28 cellular contexts compared by ENCODE assay signal in the genomic region with DNA sequence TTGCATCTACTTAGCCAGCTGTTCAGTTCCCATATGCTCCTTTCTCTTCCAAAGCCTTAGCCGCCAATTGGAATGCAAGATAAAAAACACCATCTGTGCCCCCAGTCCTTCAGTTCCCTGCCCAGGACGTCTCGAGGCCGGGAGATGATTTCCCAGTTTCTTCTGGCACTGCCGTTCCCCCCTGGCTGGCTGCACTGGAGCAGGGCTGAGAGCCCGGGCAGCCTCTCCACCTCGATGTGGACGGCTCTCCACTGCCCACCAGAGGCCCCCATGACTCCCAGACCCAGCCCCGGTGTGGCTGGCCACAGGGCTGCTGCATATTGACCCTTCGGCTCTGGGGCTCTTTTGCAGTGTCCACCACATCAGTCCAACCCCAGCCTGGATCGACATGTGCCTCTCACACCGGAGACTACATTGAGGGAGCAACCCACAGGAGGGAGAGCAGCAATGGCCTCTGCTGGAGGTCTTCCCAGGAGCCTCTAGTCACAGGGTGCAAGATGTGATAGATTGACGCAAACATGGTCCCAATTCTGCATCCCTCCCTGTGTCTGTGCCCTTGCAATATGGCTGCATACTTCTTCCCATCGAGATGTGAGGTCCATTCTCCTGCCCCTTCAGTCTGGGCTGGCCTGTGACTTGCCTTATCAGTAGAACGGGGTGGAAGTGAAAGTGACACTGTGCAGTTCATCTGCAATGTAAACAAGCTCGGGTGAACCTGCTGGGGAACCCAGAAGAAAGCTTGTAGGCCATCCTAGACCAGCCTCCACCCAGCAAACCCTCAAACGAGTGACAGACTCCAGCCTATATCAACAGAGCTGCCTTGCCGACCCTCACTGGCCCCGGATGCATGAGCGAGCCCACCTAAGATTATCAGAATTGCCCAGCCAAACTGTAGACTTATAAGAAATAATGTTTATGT. TPM values are rescaled to one million over a fixed set of nuclear protein-coding genes. Genes with fewer than 3 reads are reported as not detected.
DNase-seq lines count a peak whose midpoint lies in the region; FAIRE-seq and TF ChIP-seq lines count a peak whose summit lies in the region.
"Had no signal": no experiment of that assay in that cellular context is flagged by ENCODE, and none has a peak within 500 bp of the region (broad histone marks: within the 10 kb centered on the region; RNA-seq: fewer than 3 reads in every experiment).

No MANE protein-coding gene starts in this region.

- H3K36me3 Mint-ChIP-seq in CD8-positive, alpha-beta memory T cell = no peaks in the 10 kb centered on the region
- H3K36me3 Mint-ChIP-seq: CD4-positive, alpha-beta memory T cell; mesothelial cell of epicardium had no signal

- no peak for TF ChIP-seq POLR2A in esophagus muscularis mucosa (IDR thresholded peaks at IDR 0.05; ENCODE audit: low read depth)

- H3K4me1 ChIP-seq in esophagus muscularis mucosa (peaks cover 0 to 9% (median 3%) of the 10 kb centered on the region in 4 donors), small intestine (ENCODE audit: control insufficient read depth in 2 of 2, insufficient read depth in 1 of 2, low read depth in 1 of 2, low read length in 1 of 2) (no peaks in the 10 kb centered on the region)
- H3K4me1 ChIP-seq in CD8-positive, alpha-beta memory T cell (ENCODE audit: insufficient read depth, low read length) = no peaks in the 10 kb centered on the region
- H3K4me1 ChIP-seq: prostate gland, tibial artery had no signal

- CTCF ChIA-PET in CD8-positive, alpha-beta memory T cell (lab: Charles Lee) = no interaction called here

- H3K9me3 ChIP-seq in esophagus muscularis mucosa = no peaks in the 10 kb centered on the region
- no peaks in the 10 kb centered on the region for H3K9me3 ChIP-seq in small intestine (ENCODE audit: control insufficient read depth, low read depth)
- H3K9me3 ChIP-seq in CD8-positive, alpha-beta memory T cell (ENCODE audit: low read length) = no peaks in the 10 kb centered on the region
- H3K9me3 ChIP-seq: prostate gland, tibial artery had no signal

- H3K36me3 ChIP-seq in esophagus muscularis mucosa (no peaks in the 10 kb centered on the region), small intestine (ENCODE audit: control insufficient read depth in 2 of 2, insufficient read depth in 2 of 2, low read length in 2 of 2) (no peaks in the 10 kb centered on the region)
- H3K36me3 ChIP-seq in CD8-positive, alpha-beta memory T cell (ENCODE audit: insufficient read depth, low read length) = no peaks in the 10 kb centered on the region
- H3K36me3 ChIP-seq: prostate gland, tibial artery had no signal

- no peaks in the 10 kb centered on the region for H3K4me1 Mint-ChIP-seq in CD8-positive, alpha-beta memory T cell
- H3K4me1 Mint-ChIP-seq: CD4-positive, alpha-beta memory T cell; central memory CD8-positive, alpha-beta T cell; mesothelial cell of epicardium had no signal

- no peak overlapping the region for H3K4me3 Mint-ChIP-seq in CD8-positive, alpha-beta memory T cell
- H3K4me3 Mint-ChIP-seq: CD4-positive, alpha-beta memory T cell; central memory CD8-positive, alpha-beta T cell; mesothelial cell of epicardium; stimulated activated naive CD8-positive, alpha-beta T cell treated with anti-CD3 and anti-CD28 coated beads, Interleukin-15, Interleukin-2, amounts not matched to agents 100 ng/mL and 50 ng/mL, for 24 hours had no signal

- intact Hi-C loops in esophagus muscularis mucosa (cut with DNase I) = no loop called here

- in situ Hi-C loops in GM13976 (cut with MboI; ENCODE audit: low sequenced_read_pairs, unreplicated experiment) = no loop called here

- H3K4me3 ChIP-seq in esophagus muscularis mucosa (no peak overlapping the region), small intestine (ENCODE audit: low read depth in 1 of 2, low read length in 2 of 2) (no peak overlapping the region), coronary artery (no peak overlapping the region)
- H3K4me3 ChIP-seq in CD8-positive, alpha-beta memory T cell (ENCODE audit: low read length) = no peak overlapping the region
- H3K4me3 ChIP-seq: prostate gland, smooth muscle cell, tibial artery had no signal

- H3K27me3 Mint-ChIP-seq in CD8-positive, alpha-beta memory T cell = peaks cover 39 to 44% of the 10 kb centered on the region in 2 donors

- H3K27me3 ChIP-seq in esophagus muscularis mucosa (peaks cover 0 to 88% (median 20%) of the 10 kb centered on the region in 4 donors), small intestine (ENCODE audit: control insufficient read depth in 2 of 2, insufficient read depth in 2 of 2, low read length in 2 of 2) (peaks cover 0 to 20% of the 10 kb centered on the region in 2 donors)
- no peaks in the 10 kb centered on the region for H3K27me3 ChIP-seq in CD8-positive, alpha-beta memory T cell (ENCODE audit: insufficient read depth, low read length, poor library complexity, severe bottlenecking)

- WGBS in esophagus muscularis mucosa = 55% methylated on average over 18 of the region's 20 CpGs
- WGBS in small intestine, 3 donors = 46 to 52% (median 51%) methylated on average over 20 of the region's 20 CpGs

- POLR2A ChIA-PET in CD8-positive, alpha-beta memory T cell (lab: Charles Lee) = no interaction called here

- TF ChIP-seq CTCF in GM13976 (IDR thresholded peaks at IDR 0.05; ENCODE audit: borderline replicate concordance, control extremely low read depth, extremely low read depth, insufficient read depth, missing control alignments) (no peak), esophagus muscularis mucosa (IDR thresholded peaks at IDR 0.05) (no peak), coronary artery (IDR thresholded peaks at IDR 0.05) (no peak)

- FAIRE-seq in small intestine (lab: Jason Lieb, UNC) = no peak
- FAIRE-seq: astrocyte, GM18507, TTC549 had no signal

- TF ChIP-seq EP300 in esophagus muscularis mucosa (IDR thresholded peaks at IDR 0.05) = no peak

- H3K27ac ChIP-seq in esophagus muscularis mucosa (replicated peaks in 1 of 4) (no peak overlapping the region), small intestine (ENCODE audit: low read depth in 1 of 2, low read length in 1 of 2) (no peak overlapping the region), coronary artery (no peak overlapping the region)
- H3K27ac ChIP-seq in CD8-positive, alpha-beta memory T cell (ENCODE audit: low read depth, low read length) = no peak overlapping the region
- H3K27ac ChIP-seq: HL-60, prostate gland, tibial artery had no signal

- H3K9me3 Mint-ChIP-seq in CD8-positive, alpha-beta memory T cell = peaks cover 0 to 6% (median 0%) of the 10 kb centered on the region in 5 donors

- DNase-seq in GM13976 (ENCODE audit: low spot score) = peak; percentile 43
- DNase-seq in NCI-H82 (lab: John Stamatoyannopoulos, UW) = peak; percentile 98
- peak; percentile 90 for DNase-seq in esophagus muscularis mucosa (ENCODE audit: extremely low spot score)
- DNase-seq in small intestine = peak; percentile 25
- no peak for DNase-seq in activated CD4-positive, CD25-positive, alpha-beta regulatory T cell (lab: John Stamatoyannopoulos, UW)
- DNase-seq in CD8-positive, alpha-beta memory T cell = no peak
- DNase-seq in coronary artery (ENCODE audit: low spot score) = no peak
- DNase-seq: activated CD4-positive, alpha-beta T cell treated with anti-CD3 and anti-CD28 coated beads for 4 hours; CD4-positive, alpha-beta memory T cell; DND-41; effector memory CD4-positive, alpha-beta T cell; left colon; NCI-H345; Right ventricle myocardium superior; stimulated activated CD4-positive, alpha-beta T cell treated with anti-CD3 and anti-CD28 coated beads, Interleukin-4, amount 100 ng/mL, for 1 hour; tibial artery had no signal

- H3K27ac Mint-ChIP-seq in CD8-positive, alpha-beta memory T cell = no peak overlapping the region
- H3K27ac Mint-ChIP-seq: activated naive CD4-positive, alpha-beta T cell treated with anti-CD3 and anti-CD28 coated beads, Interleukin-2, amount 50 U/mL, for 72 hours; CD4-positive, alpha-beta memory T cell; mesothelial cell of epicardium; nephron; stimulated activated naive CD8-positive, alpha-beta T cell treated with anti-CD3 and anti-CD28 coated beads, Interleukin-15, Interleukin-2, amounts not matched to agents 100 ng/mL and 50 ng/mL, for 24 hours had no signal

RNA-seq across cellular contexts. Expression of gene PRR20G, which starts 52.4 kb away (rescaled TPM):
- total RNA-seq in esophagus muscularis mucosa = not detected
- not detected for polyA plus RNA-seq in small intestine
- not detected for total RNA-seq in CD8-positive, alpha-beta memory T cell
- not detected for polyA plus RNA-seq in CD8-positive, alpha-beta memory T cell
- total RNA-seq: activated naive CD4-positive, alpha-beta T cell treated with anti-CD3 and anti-CD28 coated beads, Interleukin-2, amount 50 U/mL, for 72 hours; astrocyte; CD4-positive, alpha-beta memory T cell; fibroblast of lung; left colon; mesothelial cell of epicardium; Right ventricle myocardium superior; smooth muscle cell had no signal
- polyA plus RNA-seq: CD4-positive, alpha-beta memory T cell; fibroblast of lung; smooth muscle cell had no signal

Comparison
In these comparisons a context has a peak if more than half of its experiments do, and no peak if none do; other contexts are left out.
1. DNase-seq: peak in GM13976 (single experiment), NCI-H82 (single experiment), esophagus muscularis mucosa (single experiment) and small intestine (single experiment); none in activated CD4-positive, CD25-positive, alpha-beta regulatory T cell (0 of 4), CD8-positive, alpha-beta memory T cell (0 of 5) and coronary artery (single experiment).